In genomic region chr16:11255737-11256656, GRCh38 we compare ENCODE assay signal across 8 cellular contexts. TPM values are rescaled to one million over a fixed set of nuclear protein-coding genes. Genes with fewer than 3 reads are reported as not detected.
DNase-seq lines count a peak whose midpoint lies in the region; ATAC-seq and TF ChIP-seq lines count a peak whose summit lies in the region.

A gene with protein sequence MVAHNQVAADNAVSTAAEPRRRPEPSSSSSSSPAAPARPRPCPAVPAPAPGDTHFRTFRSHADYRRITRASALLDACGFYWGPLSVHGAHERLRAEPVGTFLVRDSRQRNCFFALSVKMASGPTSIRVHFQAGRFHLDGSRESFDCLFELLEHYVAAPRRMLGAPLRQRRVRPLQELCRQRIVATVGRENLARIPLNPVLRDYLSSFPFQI (minus strand): TSS chr16:11256204. CDS start chr16:11255478, 726 bp downstream.

- H2AK9ac ChIP-seq in IMR-90 (replicated peaks; ENCODE audit: low read depth, low read length, poor library complexity) = peak within 1 kb of the TSS; percentile 98

- H4K8ac ChIP-seq in IMR-90 (ENCODE audit: low read depth in 2 of 2, low read length in 2 of 2) = peak within 1 kb of the TSS; percentile 53 to 81; a peak in 3 of 4 replicates

- H3K9me1 ChIP-seq in IMR-90 (ENCODE audit: insufficient read depth, low read length) = peaks cover 9% of the 10 kb centered on the region; the same call in 1 of the 2 replicates

- ATAC-seq in GM21529 (IDR thresholded peaks at IDR 0.05; ENCODE audit: unreplicated experiment) = peak; percentile 55
- ATAC-seq in IMR-90 (ENCODE audit: low read depth) = peak; percentile 76
- peak; percentile 79 to 82 for ATAC-seq in natural killer cell treated with Interleukin-12 subunit alpha and Interleukin-12 subunit beta and Interleukin-15 and Interleukin-18, amount 100 ng/mL, for 72 hours

- intact Hi-C loops in IMR-90 (cut with micrococcal nuclease) = loop anchor here (1.0 to 10.0 kb wide), 5 partner anchors 100 to 292 kb away; no protein-coding TSS in a partner anchor
- intact Hi-C loops in activated T-helper 1 cell treated with anti-CD3 and anti-CD28 coated beads, Interleukin-12 subunit alpha, Interleukin-12 subunit beta, Interleukin-2, Interleukin-4 antibody, amounts not matched to agents 30 ng/mL and 10 ng/mL and 1 ng/mL, durations not matched to agents 14 hours and 24 hours and 36 hours (cut with micrococcal nuclease) = loop anchor here (1.0 to 10.0 kb wide), 7 partner anchors 156 to 659 kb away; partner anchors contain the start of genes CIITA, GSPT1, LITAF and NUBP1

- CTCF ChIA-PET in IMR-90 (lab: Yijun Ruan, JAX) = interaction anchor here (0.6 to 2.6 kb wide), 22 partner anchors 14 to 297 kb away, joined by 3 to 14 read pairs (median 4); no protein-coding TSS in a partner anchor

- H2AK5ac ChIP-seq in IMR-90 (ENCODE audit: low read depth, low read length) = peak within 1 kb of the TSS; percentile 69

- H3K4me3 ChIP-seq in IMR-90 (ENCODE audit: insufficient read depth, low read depth, low read length) (peak within 1 kb of the TSS; percentile 87), Peyer's patch (peak within 1 kb of the TSS; percentile 83 to 99 (median 97))

- TF ChIP-seq POLR2A in IMR-90 (IDR thresholded peaks at IDR 0.05; ENCODE audit: low read depth, low read length) (peak; percentile 99), Peyer's patch (IDR thresholded peaks at IDR 0.05) (peak; percentile 90 to 99)

- peak within 1 kb of the TSS; percentile 61 for H4K5ac ChIP-seq in IMR-90 (ENCODE audit: low read depth, low read length)

- H2BK5ac ChIP-seq in IMR-90 (ENCODE audit: low read depth, low read length, poor library complexity, severe bottlenecking) = peak within 1 kb of the TSS; percentile 90

- H3K4me2 ChIP-seq in IMR-90 (ENCODE audit: low read depth, low read length) = peak within 1 kb of the TSS; percentile 82

- POLR2A ChIA-PET in IMR-90 (lab: Charles Lee; ENCODE audit: unreplicated experiment) = interaction anchor here (0.5 to 1.8 kb wide), 21 partner anchors 18 to 305 kb away, joined by 3 to 18 read pairs (median 5); partner anchors contain the start of gene PRM3

- peak; percentile 85 for TF ChIP-seq RAD21 in IMR-90 (IDR thresholded peaks at IDR 0.05; ENCODE audit: low read length)

- H3K36me3 ChIP-seq in IMR-90 (ENCODE audit: control insufficient read depth, insufficient read depth, low read length) (peaks cover 31% of the 10 kb centered on the region), Peyer's patch (no peaks in the 10 kb centered on the region)

- H3K27ac Mint-ChIP-seq in activated T-helper 1 cell treated with anti-CD3 and anti-CD28 coated beads, Interleukin-12 subunit alpha, Interleukin-12 subunit beta, Interleukin-2, Interleukin-4 antibody, amounts not matched to agents 30 ng/mL and 10 ng/mL and 1 ng/mL, durations not matched to agents 14 hours and 24 hours and 36 hours = peak within 1 kb of the TSS; percentile 90
- H3K27ac Mint-ChIP-seq in natural killer cell treated with Interleukin-12 subunit alpha and Interleukin-12 subunit beta and Interleukin-15 and Interleukin-18, amount 100 ng/mL, for 72 hours = peak within 1 kb of the TSS; percentile 98 to 99

- H3K4me1 ChIP-seq in IMR-90 (ENCODE audit: control insufficient read depth, insufficient read depth, low read length) (peaks cover 21% of the 10 kb centered on the region), Peyer's patch (peaks cover 3 to 44% (median 13%) of the 10 kb centered on the region in 4 donors)

- H2BK15ac ChIP-seq in IMR-90 (ENCODE audit: low read depth, low read length) = peak within 1 kb of the TSS; percentile 77; the same call in 1 of the 3 replicates

- H3K27me3 Mint-ChIP-seq in activated T-helper 1 cell treated with anti-CD3 and anti-CD28 coated beads, Interleukin-12 subunit alpha, Interleukin-12 subunit beta, Interleukin-2, Interleukin-4 antibody, amounts not matched to agents 30 ng/mL and 10 ng/mL and 1 ng/mL, durations not matched to agents 14 hours and 24 hours and 36 hours (ENCODE audit: insufficient read depth) = peaks cover 8% of the 10 kb centered on the region
- peaks cover 0 to 8% of the 10 kb centered on the region in 2 donors for H3K27me3 Mint-ChIP-seq in natural killer cell treated with Interleukin-12 subunit alpha and Interleukin-12 subunit beta and Interleukin-15 and Interleukin-18, amount 100 ng/mL, for 72 hours

- H4K20me1 ChIP-seq in IMR-90 (ENCODE audit: insufficient read depth, low read length) = peaks cover 45% of the 10 kb centered on the region

- H3K27me3 ChIP-seq in IMR-90 (ENCODE audit: control insufficient read depth, insufficient read depth, low read length) (no peaks in the 10 kb centered on the region), Peyer's patch (no peaks in the 10 kb centered on the region)

- H3K36me3 Mint-ChIP-seq in activated T-helper 1 cell treated with anti-CD3 and anti-CD28 coated beads, Interleukin-12 subunit alpha, Interleukin-12 subunit beta, Interleukin-2, Interleukin-4 antibody, amounts not matched to agents 30 ng/mL and 10 ng/mL and 1 ng/mL, durations not matched to agents 14 hours and 24 hours and 36 hours (ENCODE audit: low read depth) = peaks cover 30% of the 10 kb centered on the region
- H3K36me3 Mint-ChIP-seq in natural killer cell treated with Interleukin-12 subunit alpha and Interleukin-12 subunit beta and Interleukin-15 and Interleukin-18, amount 100 ng/mL, for 72 hours = peaks cover 14% of the 10 kb centered on the region

- in situ Hi-C loops in IMR-90 (cut with MboI; ENCODE audit: low sequenced_read_pairs) = loop anchor here (5.0 kb wide), 1 partner anchor 106 kb away; no protein-coding TSS in a partner anchor

- peak within 1 kb of the TSS; percentile 82 for H3K23ac ChIP-seq in IMR-90 (ENCODE audit: low read depth, low read length)

- peak within 1 kb of the TSS; percentile 99 for H3K4me3 Mint-ChIP-seq in activated T-helper 1 cell treated with anti-CD3 and anti-CD28 coated beads, Interleukin-12 subunit alpha, Interleukin-12 subunit beta, Interleukin-2, Interleukin-4 antibody, amounts not matched to agents 30 ng/mL and 10 ng/mL and 1 ng/mL, durations not matched to agents 14 hours and 24 hours and 36 hours
- peak within 1 kb of the TSS; percentile 99 for H3K4me3 Mint-ChIP-seq in natural killer cell treated with Interleukin-12 subunit alpha and Interleukin-12 subunit beta and Interleukin-15 and Interleukin-18, amount 100 ng/mL, for 72 hours

- H2BK120ac ChIP-seq in IMR-90 (ENCODE audit: low read depth, low read length) = peak within 1 kb of the TSS; percentile 85

- dilution Hi-C loops in IMR-90 (cut with HindIII; ENCODE audit: low sequenced_read_pairs, unreplicated experiment) = no loop called here

- H3K9me3 ChIP-seq in IMR-90 (ENCODE audit: control insufficient read depth, insufficient read depth, low read length) (no peaks in the 10 kb centered on the region), Peyer's patch (no peaks in the 10 kb centered on the region)

- H3K14ac ChIP-seq in IMR-90 (replicated peaks; ENCODE audit: low read depth, low read length) = peak within 1 kb of the TSS; percentile 84

- H3K18ac ChIP-seq in IMR-90 (ENCODE audit: low read depth, low read length) = peak within 1 kb of the TSS; percentile 51; the same call in 1 of the 2 replicates

- peak within 1 kb of the TSS; percentile 91 for H3K9ac ChIP-seq in IMR-90 (ENCODE audit: low read depth, low read length)

- BruUV-seq in IMR-90 (replicated peaks; lab: Mats Ljungman, UMichigan) = no TSS peak

- peak within 1 kb of the TSS; percentile 82 for H4K91ac ChIP-seq in IMR-90 (ENCODE audit: insufficient read depth, low read depth, low read length)

- peak within 1 kb of the TSS; percentile 94 for H2AFZ ChIP-seq in IMR-90 (replicated peaks; ENCODE audit: low read length, poor library complexity)

- H2BK20ac ChIP-seq in IMR-90 (ENCODE audit: low read depth, low read length) = peak within 1 kb of the TSS; percentile 31; the same call in 1 of the 2 replicates

- H3K4ac ChIP-seq in IMR-90 (ENCODE audit: low read depth, low read length) = peak within 1 kb of the TSS; percentile 84

- H3K27ac ChIP-seq in IMR-90 (ENCODE audit: insufficient read depth, low read length) (peak within 1 kb of the TSS; percentile 97), Peyer's patch (peak within 1 kb of the TSS; percentile 98 to 99 (median 98))

- peak; percentile 82 for TF ChIP-seq CTCF in IMR-90 (conservative IDR thresholded peaks at IDR 0.05; ENCODE audit: low read depth, low read length)
- TF ChIP-seq CTCF in Peyer's patch (IDR thresholded peaks at IDR 0.05) = peak; percentile 86 to 96 (median 96)

- WGBS in IMR-90 (ENCODE audit: extremely low coverage in 2 of 2, insufficient read length in 1 of 2), 2 experiments = 0% methylated on average over 47 of the region's 100 CpGs; no CpG with 5 or more reads in 1 of the 2 experiments

- DNase-seq in DMS53 treated with DMSO at 0.1 percent for 48 hours (lab: John Stamatoyannopoulos, UW; ENCODE audit: unreplicated experiment) (peak; percentile 59), IMR-90 (peak; percentile 84), Peyer's patch (peak; percentile 84 to 92 (median 92)), fibroblast of peridontal ligament (ENCODE audit: extremely low read depth) (peak; percentile 81)
- DNase-seq in activated T-helper 1 cell treated with anti-CD3 and anti-CD28 coated beads, Interleukin-12 subunit alpha, Interleukin-12 subunit beta, Interleukin-2, Interleukin-4 antibody, amounts not matched to agents 30 ng/mL and 10 ng/mL and 1 ng/mL, durations not matched to agents 14 hours and 24 hours and 36 hours (ENCODE audit: low spot score) = peak; percentile 90
- DNase-seq in natural killer cell treated with Interleukin-12 subunit alpha and Interleukin-12 subunit beta and Interleukin-15 and Interleukin-18, amount 100 ng/mL, for 72 hours (ENCODE audit: low spot score) = peak; percentile 96
- peak; percentile 70 to 90 (median 84) for DNase-seq in stimulated activated naive CD4-positive, alpha-beta T cell (lab: John Stamatoyannopoulos, UW)

- no peaks in the 10 kb centered on the region for H3K9me3 Mint-ChIP-seq in activated T-helper 1 cell treated with anti-CD3 and anti-CD28 coated beads, Interleukin-12 subunit alpha, Interleukin-12 subunit beta, Interleukin-2, Interleukin-4 antibody, amounts not matched to agents 30 ng/mL and 10 ng/mL and 1 ng/mL, durations not matched to agents 14 hours and 24 hours and 36 hours
- no peaks in the 10 kb centered on the region for H3K9me3 Mint-ChIP-seq in natural killer cell treated with Interleukin-12 subunit alpha and Interleukin-12 subunit beta and Interleukin-15 and Interleukin-18, amount 100 ng/mL, for 72 hours

- H3K79me1 ChIP-seq in IMR-90 (ENCODE audit: low read depth in 1 of 2, low read length in 2 of 2) = peaks cover 14 to 40% of the 10 kb centered on the region in 2 experiments; a peak in 3 of 4 replicates

- H3K56ac ChIP-seq in IMR-90 (ENCODE audit: extremely low read depth, insufficient read depth, low read length) = peak within 1 kb of the TSS; percentile 61; the same call in 1 of the 2 replicates

- peaks cover 51% of the 10 kb centered on the region for H3K4me1 Mint-ChIP-seq in activated T-helper 1 cell treated with anti-CD3 and anti-CD28 coated beads, Interleukin-12 subunit alpha, Interleukin-12 subunit beta, Interleukin-2, Interleukin-4 antibody, amounts not matched to agents 30 ng/mL and 10 ng/mL and 1 ng/mL, durations not matched to agents 14 hours and 24 hours and 36 hours (ENCODE audit: low read depth)
- H3K4me1 Mint-ChIP-seq in natural killer cell treated with Interleukin-12 subunit alpha and Interleukin-12 subunit beta and Interleukin-15 and Interleukin-18, amount 100 ng/mL, for 72 hours (ENCODE audit: low read depth in 2 of 2) = peaks cover 50 to 56% of the 10 kb centered on the region in 2 donors

RNA-seq across cellular contexts. Expression of the gene that starts here (rescaled TPM):
- total RNA-seq in IMR-90 (2012; rRNA removed) (2.0 and 2.2 TPM in 2 replicates), Peyer's patch (10 to 100 TPM in 3 of 4 donors, 1 to 10 TPM in 1; 8.7 to 19.0 (median 15.3) TPM)
- polyA plus RNA-seq in IMR-90 (2012; rRNA removed) = 19.9 and 22.0 TPM in 2 replicates
- 42.9 and 94.9 TPM in 2 replicates for polyA plus RNA-seq in IMR-90 (2012; cell fraction: cytosol; rRNA removed)
- 109 and 179 TPM in 2 replicates for polyA plus RNA-seq in IMR-90 (2012; cell fraction: nucleus; rRNA removed; ENCODE audit: low replicate concordance)
- total RNA-seq in activated T-helper 1 cell treated with anti-CD3 and anti-CD28 coated beads, Interleukin-12 subunit alpha, Interleukin-12 subunit beta, Interleukin-2, Interleukin-4 antibody, amounts not matched to agents 30 ng/mL and 10 ng/mL and 1 ng/mL, durations not matched to agents 14 hours and 24 hours and 36 hours = 158 and 161 TPM in 2 replicates
- 100 to 1,000 TPM; 199 to 299 TPM for total RNA-seq in natural killer cell treated with Interleukin-12 subunit alpha and Interleukin-12 subunit beta and Interleukin-15 and Interleukin-18, amount 100 ng/mL, for 72 hours

Comparison
In these comparisons a context has a peak if more than half of its experiments do, and no peak if none do; other contexts are left out.
1. Peak in every context shown above with its lines: DNase-seq, ATAC-seq, H3K4me3 ChIP-seq and H3K27ac ChIP-seq.